In genomic region chr6:150981095-150981494, GRCh38 we compare ENCODE assay signal across 12 cellular contexts.
DNase-seq lines count a peak whose midpoint lies in the region; ATAC-seq, FAIRE-seq and TF ChIP-seq lines count a peak whose summit lies in the region.
"Had no signal": no experiment of that assay in that cellular context is flagged by ENCODE, and none has a peak within 500 bp of the region (broad histone marks: within the 10 kb centered on the region; RNA-seq: fewer than 3 reads in every experiment).

No MANE protein-coding gene starts in this region.

- no peaks in the 10 kb centered on the region for H4K20me1 ChIP-seq in osteoblast (ENCODE audit: insufficient read depth, low read length)

- no peak for TF ChIP-seq CTCF in choroid plexus epithelial cell (conservative IDR thresholded peaks at IDR 0.05; ENCODE audit: low read depth, low read length)
- TF ChIP-seq CTCF in tibial artery (IDR thresholded peaks at IDR 0.05), result no peak
- no peak for TF ChIP-seq CTCF in osteoblast (IDR thresholded peaks at IDR 0.05; ENCODE audit: extremely low read depth, low read depth, low read length)
- no peak for TF ChIP-seq CTCF in Peyer's patch (IDR thresholded peaks at IDR 0.05)

- H3K4me2 ChIP-seq in osteoblast (ENCODE audit: insufficient read depth, low read length), result no peak overlapping the region

- H3K27ac ChIP-seq in tibial artery (no peak overlapping the region), osteoblast (ENCODE audit: low read depth, low read length) (no peak overlapping the region), Peyer's patch (no peak overlapping the region)
- H3K27ac ChIP-seq: HL-60 had no signal

- H3K9me3 ChIP-seq in tibial artery (no peaks in the 10 kb centered on the region), osteoblast (ENCODE audit: low read depth, low read length) (no peaks in the 10 kb centered on the region), Peyer's patch (no peaks in the 10 kb centered on the region)

- intact Hi-C loops in tibial artery (cut with DNase I; ENCODE audit: low total_unique reads), result no loop called here

- no peak for TF ChIP-seq POLR2A in GM12891 (IDR thresholded peaks at IDR 0.05; ENCODE audit: low read depth, low read length)
- no peak for TF ChIP-seq POLR2A in Peyer's patch (IDR thresholded peaks at IDR 0.05)

- no peak for FAIRE-seq in GM12891 (lab: Jason Lieb, UNC)

- peaks cover 3% of the 10 kb centered on the region for H3K79me2 ChIP-seq in osteoblast (ENCODE audit: insufficient read depth, low read length)

- H3K4me1 ChIP-seq in tibial artery, result peaks cover 0 to 21% (median 3%) of the 10 kb centered on the region in 4 donors
- H3K4me1 ChIP-seq in osteoblast (ENCODE audit: insufficient read depth, low read length), result peaks cover 9% of the 10 kb centered on the region
- no peaks in the 10 kb centered on the region for H3K4me1 ChIP-seq in Peyer's patch

- no peaks in the 10 kb centered on the region for H3K27me3 ChIP-seq in tibial artery
- H3K27me3 ChIP-seq in osteoblast (ENCODE audit: insufficient read depth, low read length), result no peaks in the 10 kb centered on the region
- H3K27me3 ChIP-seq in Peyer's patch, result no peaks in the 10 kb centered on the region

- ATAC-seq in GM19463 (IDR thresholded peaks at IDR 0.05; ENCODE audit: unreplicated experiment) (peak; percentile 85), HG03045 (IDR thresholded peaks at IDR 0.05; ENCODE audit: unreplicated experiment) (peak; percentile 56)

- H2AFZ ChIP-seq in osteoblast (ENCODE audit: low read length), result no peak overlapping the region

- DNase-seq in GM12891 (ENCODE audit: insufficient read length, low spot score), result no peak
- peak; percentile 51 for DNase-seq in choroid plexus epithelial cell (ENCODE audit: low read depth)
- DNase-seq in OCI-M1 (lab: John Stamatoyannopoulos, UW), result no peak
- DNase-seq in tibial artery, result no peak
- no peak for DNase-seq in osteoblast (ENCODE audit: insufficient read length, low spot score, missing footprints)
- DNase-seq in Peyer's patch, result no peak
- DNase-seq: activated naive CD8-positive, alpha-beta T cell treated with anti-CD3 and anti-CD28 coated beads, Interleukin-2, amount 10 ng/mL, durations not matched to agents 7 days and 5 days; NCI-H1436; posterior cingulate gyrus had no signal

- H3K4me3 ChIP-seq in choroid plexus epithelial cell (ENCODE audit: low read depth, low read length) (no peak overlapping the region), tibial artery (no peak overlapping the region), osteoblast (ENCODE audit: insufficient read depth, low read length) (no peak overlapping the region), Peyer's patch (no peak overlapping the region)

- H3K36me3 ChIP-seq in tibial artery, result peaks cover 0 to 7% (median 3%) of the 10 kb centered on the region in 3 donors
- H3K36me3 ChIP-seq in osteoblast (ENCODE audit: insufficient read depth, low read length), result peaks cover 34% of the 10 kb centered on the region
- no peaks in the 10 kb centered on the region for H3K36me3 ChIP-seq in Peyer's patch

TF ChIP-seq in GM12891, 5 proteins besides CTCF, POLR2A, EP300 and RAD21:
- 0 out of 2 replicates have a peak, but pooled peaks have one; percentile 22 for TF ChIP-seq POU2F2 (IDR thresholded peaks at IDR 0.05; ENCODE audit: low read depth, low read length)
- no peak for TF ChIP-seq PAX5 (IDR thresholded peaks at IDR 0.05; ENCODE audit: insufficient read depth, low read length, severe bottlenecking)
